Comparison of ENCODE assay signal across 8 cellular contexts in genomic region chr20:21125849-21126840, GRCh38. TPM values are rescaled to one million over a fixed set of nuclear protein-coding genes. Genes with fewer than 3 reads are reported as not detected.
DNase-seq lines count a peak whose midpoint lies in the region; ATAC-seq and TF ChIP-seq lines count a peak whose summit lies in the region.

A gene with protein sequence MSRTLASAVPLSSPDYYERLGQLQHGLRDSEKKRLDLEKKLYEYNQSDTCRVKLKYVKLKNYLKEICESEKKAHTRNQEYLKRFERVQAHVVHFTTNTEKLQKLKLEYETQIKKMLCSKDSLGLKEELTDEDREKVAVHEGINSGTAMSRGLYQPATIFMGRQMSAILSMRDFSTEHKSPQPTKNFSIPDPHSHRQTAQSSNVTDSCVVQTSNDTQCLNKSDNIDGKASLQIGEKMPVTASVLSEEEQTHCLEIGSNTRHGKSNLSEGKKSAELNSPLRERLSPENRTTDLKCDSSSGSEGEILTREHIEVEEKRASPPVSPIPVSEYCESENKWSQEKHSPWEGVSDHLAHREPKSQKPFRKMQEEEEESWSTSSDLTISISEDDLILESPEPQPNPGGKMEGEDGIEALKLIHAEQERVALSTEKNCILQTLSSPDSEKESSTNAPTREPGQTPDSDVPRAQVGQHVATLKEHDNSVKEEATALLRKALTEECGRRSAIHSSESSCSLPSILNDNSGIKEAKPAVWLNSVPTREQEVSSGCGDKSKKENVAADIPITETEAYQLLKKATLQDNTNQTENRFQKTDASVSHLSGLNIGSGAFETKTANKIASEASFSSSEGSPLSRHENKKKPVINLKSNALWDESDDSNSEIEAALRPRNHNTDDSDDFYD (plus strand): TSS chr20:21126082. CDS start chr20:21126116, 34 bp downstream.

- H3K4me1 ChIP-seq in thymus (ENCODE audit: control insufficient read depth, insufficient read depth, low read length), result peaks cover 10% of the 10 kb centered on the region

- POLR2A ChIA-PET in GM10248 (lab: Yijun Ruan, JAX), result interaction anchor here (0.9 kb wide), 1 partner anchor 16 kb away, joined by 3 read pairs; no protein-coding TSS in a partner anchor

- H3K36me3 Mint-ChIP-seq in activated naive CD4-positive, alpha-beta T cell treated with anti-CD3 and anti-CD28 coated beads, Interleukin-2, amount 50 U/mL, for 24 hours, result peaks cover 6% of the 10 kb centered on the region
- no peaks in the 10 kb centered on the region for H3K36me3 Mint-ChIP-seq in osteocyte (ENCODE audit: unreplicated experiment)

- DNase-seq in GM10248 (ENCODE audit: extremely low spot score) (peak; percentile 98), NB4 (ENCODE audit: low read depth) (peak; percentile 97), SK-N-MC (ENCODE audit: low read depth, low spot score) (peak; percentile 30), glomerular endothelial cell (ENCODE audit: extremely low read depth, low read depth, low spot score) (peak; percentile 14), osteocyte (ENCODE audit: extremely low spot score, unreplicated experiment) (peak; percentile 99)

- no peaks in the 10 kb centered on the region for H3K27me3 Mint-ChIP-seq in activated naive CD4-positive, alpha-beta T cell treated with anti-CD3 and anti-CD28 coated beads, Interleukin-2, amount 50 U/mL, for 24 hours
- peaks cover 5% of the 10 kb centered on the region for H3K27me3 Mint-ChIP-seq in osteocyte (ENCODE audit: unreplicated experiment)

- WGBS in thymus, result 1% methylated on average over 73 of the region's 73 CpGs

- TF ChIP-seq CTCF in GM10248 (IDR thresholded peaks at IDR 0.05; ENCODE audit: control extremely low read depth, extremely low read depth, low read depth, missing control alignments) (peak; percentile 32), NB4 (IDR thresholded peaks at IDR 0.05; ENCODE audit: low read depth, low read length) (peak; percentile 29), osteocyte (IDR thresholded peaks at IDR 0.05) (peak; percentile 28)

- H3K36me3 ChIP-seq in SK-N-MC (ENCODE audit: insufficient read depth, low read length) (no peaks in the 10 kb centered on the region), thymus (ENCODE audit: control insufficient read depth, insufficient read depth) (peaks cover 3% of the 10 kb centered on the region)

- H3K27me3 ChIP-seq in thymus (ENCODE audit: control insufficient read depth, insufficient read depth), result no peaks in the 10 kb centered on the region

- peak; percentile 92 for TF ChIP-seq POLR2A in NB4 (IDR thresholded peaks at IDR 0.05; ENCODE audit: extremely low read depth, insufficient read length)

- H3K27ac ChIP-seq in SK-N-MC, result 0 out of 2 replicates have a peak within 1 kb of the TSS, but pooled peaks have one; percentile 5
- peak within 1 kb of the TSS; percentile 89 for H3K27ac ChIP-seq in thymus (ENCODE audit: low read depth)

- H3K27ac Mint-ChIP-seq in activated naive CD4-positive, alpha-beta T cell treated with anti-CD3 and anti-CD28 coated beads, Interleukin-2, amount 50 U/mL, for 24 hours, result peak within 1 kb of the TSS; percentile 89
- peak within 1 kb of the TSS; percentile 79 for H3K27ac Mint-ChIP-seq in osteocyte (ENCODE audit: unreplicated experiment)

- H3K4me1 Mint-ChIP-seq in activated naive CD4-positive, alpha-beta T cell treated with anti-CD3 and anti-CD28 coated beads, Interleukin-2, amount 50 U/mL, for 24 hours, result peaks cover 16% of the 10 kb centered on the region
- H3K4me1 Mint-ChIP-seq in osteocyte (ENCODE audit: unreplicated experiment), result peaks cover 16% of the 10 kb centered on the region

- peak within 1 kb of the TSS; percentile 92 for H3K4me3 Mint-ChIP-seq in activated naive CD4-positive, alpha-beta T cell treated with anti-CD3 and anti-CD28 coated beads, Interleukin-2, amount 50 U/mL, for 24 hours
- peak within 1 kb of the TSS; percentile 84 for H3K4me3 Mint-ChIP-seq in osteocyte (ENCODE audit: unreplicated experiment)

- H3K4me3 ChIP-seq in NB4 (ENCODE audit: low read depth, low read length) (peak within 1 kb of the TSS; percentile 77), SK-N-MC (peak within 1 kb of the TSS; percentile 96), thymus (ENCODE audit: low read length) (peak within 1 kb of the TSS; percentile 94)

- H3K9me3 ChIP-seq in SK-N-MC (ENCODE audit: low read depth, low read length), result no peaks in the 10 kb centered on the region
- no peaks in the 10 kb centered on the region for H3K9me3 ChIP-seq in thymus (ENCODE audit: control insufficient read depth)

- H3K9me3 Mint-ChIP-seq in activated naive CD4-positive, alpha-beta T cell treated with anti-CD3 and anti-CD28 coated beads, Interleukin-2, amount 50 U/mL, for 24 hours, result no peaks in the 10 kb centered on the region
- no peaks in the 10 kb centered on the region for H3K9me3 Mint-ChIP-seq in osteocyte (ENCODE audit: unreplicated experiment)

- peak; percentile 96 for ATAC-seq in HG02571 (IDR thresholded peaks at IDR 0.05; ENCODE audit: unreplicated experiment)

- CTCF ChIA-PET in GM10248 (lab: Yijun Ruan, JAX), result interaction anchor here (0.7 to 1.9 kb wide), 9 partner anchors 10 to 379 kb away, joined by 3 to 9 read pairs (median 3); no protein-coding TSS in a partner anchor

- peak within 1 kb of the TSS; percentile 90 for H3K9ac ChIP-seq in SK-N-MC (ENCODE audit: insufficient read length)

RNA-seq across cellular contexts. Expression of the gene that starts here (rescaled TPM):
- 3.6 and 5.3 TPM in 2 replicates for total RNA-seq in glomerular endothelial cell
- 16.9 and 21.2 TPM in 2 replicates for total RNA-seq in osteocyte
- polyA plus RNA-seq in thymus, result 24.7 TPM

Comparison
In these comparisons a context has a peak if more than half of its experiments do, and no peak if none do; other contexts are left out.
1. Peak in every context shown above with its lines: DNase-seq, ATAC-seq, H3K4me3 ChIP-seq and H3K27ac ChIP-seq.
2. DNase-seq: peak in every context shown above with its lines; median percentile 99 in osteocyte; 98 in GM10248; 97 in NB4; 30 in SK-N-MC; 14 in glomerular endothelial cell.